Comparison of ENCODE assay signal across 27 cellular contexts in genomic region chr5:143924311-143924710, GRCh38.
DNase-seq lines count a peak whose midpoint lies in the region; FAIRE-seq and TF ChIP-seq lines count a peak whose summit lies in the region.
"Had no signal": no experiment of that assay in that cellular context is flagged by ENCODE, and none has a peak within 500 bp of the region (broad histone marks: within the 10 kb centered on the region; RNA-seq: fewer than 3 reads in every experiment).

No MANE protein-coding gene starts in this region.

- DNase-seq in MCF 10A (ENCODE audit: unreplicated experiment) (peak; percentile 13), breast epithelium (ENCODE audit: low spot score in 2 of 2) (no peak), adipocyte (ENCODE audit: low read depth) (peak; percentile 38), fibroblast of peridontal ligament (ENCODE audit: extremely low read depth) (peak; percentile 52), ureter (ENCODE audit: low spot score) (no peak), GM12891 (ENCODE audit: insufficient read length, low spot score) (no peak), left ventricle myocardium inferior (no peak)
- DNase-seq in stimulated activated CD4-positive, alpha-beta T cell treated with anti-CD3 and anti-CD28 coated beads, Interleukin-1b, Interleukin-23, amount 100 ng/mL, for 48 hours, result no peak
- DNase-seq: 8988T; activated CD8-positive, alpha-beta memory T cell treated with anti-CD3 and anti-CD28 coated beads for 24 hours; activated naive CD4-positive, alpha-beta T cell treated with anti-CD3 and anti-CD28 coated beads for 36 hours; activated T-cell treated with anti-CD3 and anti-CD28 coated beads, Interleukin-2, amount 50 U/mL, for 48 hours; DMS79; erythroblast; GOT3; islet precursor cell; NCI-H1417; NK-92 treated with Interleukin-12 subunit alpha and Interleukin-12 subunit beta, amount 100 ng/mL, for 24 hours; retina; stimulated activated CD4-positive, alpha-beta T cell treated with anti-CD3 and anti-CD28 coated beads, Interleukin-4, amount 100 ng/mL, for 4 hours had no signal

- no peak for TF ChIP-seq POLR2A in breast epithelium (IDR thresholded peaks at IDR 0.05)
- TF ChIP-seq POLR2A in GM12891 (IDR thresholded peaks at IDR 0.05; ENCODE audit: low read depth, low read length), result no peak

- intact Hi-C loops in MCF 10A (cut with micrococcal nuclease), result no loop called here
- intact Hi-C loops in breast epithelium (cut with DNase I; ENCODE audit: low total_unique reads), result no loop called here
- intact Hi-C loops in left ventricle myocardium inferior (cut with micrococcal nuclease), result no loop called here

- H3K4me3 ChIP-seq in breast epithelium (no peak overlapping the region), adipocyte (ENCODE audit: low read length) (peak overlapping the region; percentile 30), left ventricle myocardium inferior (no peak overlapping the region)
- H3K4me3 ChIP-seq: MG63, tibial nerve had no signal

- TF ChIP-seq CTCF in MCF 10A (IDR thresholded peaks at IDR 0.05; ENCODE audit: unreplicated experiment) (no peak), breast epithelium (IDR thresholded peaks at IDR 0.05) (no peak), left ventricle myocardium inferior (IDR thresholded peaks at IDR 0.05; ENCODE audit: borderline replicate concordance) (no peak)

- H3K27ac ChIP-seq in breast epithelium, result no peak overlapping the region
- H3K27ac ChIP-seq in left ventricle myocardium inferior (replicated peaks), result no peak overlapping the region
- H3K27ac ChIP-seq: neutrophil, tibial nerve had no signal

- H3K9ac ChIP-seq in adipocyte (ENCODE audit: low read length), result peak overlapping the region; percentile 71

- no peaks in the 10 kb centered on the region for H3K4me1 ChIP-seq in breast epithelium
- H3K4me1 ChIP-seq in adipocyte (ENCODE audit: control insufficient read depth, insufficient read depth, low read length), result peaks cover 43% of the 10 kb centered on the region
- H3K4me1 ChIP-seq in left ventricle myocardium inferior, result peaks cover 17% of the 10 kb centered on the region

- H3K27me3 ChIP-seq in breast epithelium (no peaks in the 10 kb centered on the region), adipocyte (replicated peaks; ENCODE audit: control insufficient read depth, insufficient read depth, low read length) (no peaks in the 10 kb centered on the region), left ventricle myocardium inferior (ENCODE audit: low read depth) (no peaks in the 10 kb centered on the region)
- H3K27me3 ChIP-seq: MG63, neutrophil, tibial nerve had no signal

- no peak for FAIRE-seq in GM12891 (lab: Jason Lieb, UNC)
- FAIRE-seq: GM12892 had no signal

- no peaks in the 10 kb centered on the region for H3K36me3 Mint-ChIP-seq in MCF 10A (ENCODE audit: insufficient read depth, unreplicated experiment)

- CTCF ChIA-PET in MCF 10A (lab: Yijun Ruan, JAX), result interaction anchor here (0.8 to 2.2 kb wide), 2 partner anchors 21 to 99 kb away, joined by 3 to 6 read pairs; no protein-coding TSS in a partner anchor

- no peaks in the 10 kb centered on the region for H3K9me3 ChIP-seq in breast epithelium
- no peaks in the 10 kb centered on the region for H3K9me3 ChIP-seq in adipocyte (ENCODE audit: control insufficient read depth, low read length)
- H3K9me3 ChIP-seq in left ventricle myocardium inferior (replicated peaks), result no peaks in the 10 kb centered on the region
- H3K9me3 ChIP-seq: neutrophil, tibial nerve had no signal

- no peaks in the 10 kb centered on the region for H3K36me3 ChIP-seq in breast epithelium
- no peaks in the 10 kb centered on the region for H3K36me3 ChIP-seq in adipocyte (ENCODE audit: control insufficient read depth, insufficient read depth, low read length, severe bottlenecking)
- H3K36me3 ChIP-seq in left ventricle myocardium inferior, result no peaks in the 10 kb centered on the region
- H3K36me3 ChIP-seq: neutrophil, tibial nerve had no signal

- H3K27ac Mint-ChIP-seq in MCF 10A (ENCODE audit: low read depth, unreplicated experiment), result peak overlapping the region; percentile 69
- H3K27ac Mint-ChIP-seq: activated naive CD4-positive, alpha-beta T cell treated with anti-CD3 and anti-CD28 coated beads for 36 hours; B cell; stimulated activated naive CD8-positive, alpha-beta T cell treated with anti-CD3 and anti-CD28 coated beads, Interleukin-15, Interleukin-2, amounts not matched to agents 100 ng/mL and 50 ng/mL, for 24 hours had no signal

- peaks cover 39% of the 10 kb centered on the region for H3K4me1 Mint-ChIP-seq in MCF 10A (ENCODE audit: insufficient read depth, unreplicated experiment)
- H3K4me1 Mint-ChIP-seq: B cell; central memory CD8-positive, alpha-beta T cell had no signal

- no TSS peak for BruUV-seq in MCF 10A (replicated peaks; lab: Mats Ljungman, UMichigan)

- no peaks in the 10 kb centered on the region for H3K27me3 Mint-ChIP-seq in MCF 10A (ENCODE audit: insufficient read depth, unreplicated experiment)
- H3K27me3 Mint-ChIP-seq: central memory CD8-positive, alpha-beta T cell; stimulated activated naive CD8-positive, alpha-beta T cell treated with anti-CD3 and anti-CD28 coated beads, Interleukin-15, Interleukin-2, amounts not matched to agents 100 ng/mL and 50 ng/mL, for 24 hours had no signal

- no peaks in the 10 kb centered on the region for H3K9me3 Mint-ChIP-seq in MCF 10A (ENCODE audit: unreplicated experiment)
- H3K9me3 Mint-ChIP-seq: activated naive CD4-positive, alpha-beta T cell treated with anti-CD3 and anti-CD28 coated beads for 36 hours; central memory CD8-positive, alpha-beta T cell; stimulated activated naive CD8-positive, alpha-beta T cell treated with anti-CD3 and anti-CD28 coated beads, Interleukin-15, Interleukin-2, amounts not matched to agents 100 ng/mL and 50 ng/mL, for 24 hours had no signal

- POLR2A ChIA-PET in MCF 10A (lab: Yijun Ruan, JAX), result interaction anchor here (0.6 to 3.5 kb wide), 13 partner anchors 8 to 586 kb away, joined by 3 to 61 read pairs (median 5); no protein-coding TSS in a partner anchor

- H3K4me3 Mint-ChIP-seq in MCF 10A (ENCODE audit: unreplicated experiment), result peak overlapping the region; percentile 1
- H3K4me3 Mint-ChIP-seq: activated naive CD4-positive, alpha-beta T cell treated with anti-CD3 and anti-CD28 coated beads for 36 hours; B cell; central memory CD8-positive, alpha-beta T cell; stimulated activated naive CD8-positive, alpha-beta T cell treated with anti-CD3 and anti-CD28 coated beads, Interleukin-15, Interleukin-2, amounts not matched to agents 100 ng/mL and 50 ng/mL, for 24 hours had no signal

TF ChIP-seq in GM12891, 5 proteins besides CTCF, POLR2A, EP300 and RAD21:
- TF ChIP-seq POU2F2 (IDR thresholded peaks at IDR 0.05; ENCODE audit: low read depth, low read length), result no peak
- no peak for TF ChIP-seq SPI1 (IDR thresholded peaks at IDR 0.05; ENCODE audit: low read depth, low read length)
- TF ChIP-seq PAX5 (IDR thresholded peaks at IDR 0.05; ENCODE audit: insufficient read depth, low read length, severe bottlenecking), result no peak
- no peak for TF ChIP-seq POLR2AphosphoS5 (IDR thresholded peaks at IDR 0.05; ENCODE audit: low read depth, low read length)
- no peak for TF ChIP-seq TAF1 (IDR thresholded peaks at IDR 0.05; ENCODE audit: low read depth, low read length)

Comparison
In these comparisons a context has a peak if more than half of its experiments do, and no peak if none do; other contexts are left out.
1. DNase-seq: peak in MCF 10A (single experiment), adipocyte (single experiment) and fibroblast of peridontal ligament (single experiment); none in breast epithelium (0 of 2), stimulated activated CD4-positive, alpha-beta T cell treated with anti-CD3 and anti-CD28 coated beads, Interleukin-1b, Interleukin-23, amount 100 ng/mL, for 48 hours (single experiment), ureter (single experiment), GM12891 (single experiment) and left ventricle myocardium inferior (single experiment).